9 cellular contexts compared by ENCODE assay signal in the genomic region with DNA sequence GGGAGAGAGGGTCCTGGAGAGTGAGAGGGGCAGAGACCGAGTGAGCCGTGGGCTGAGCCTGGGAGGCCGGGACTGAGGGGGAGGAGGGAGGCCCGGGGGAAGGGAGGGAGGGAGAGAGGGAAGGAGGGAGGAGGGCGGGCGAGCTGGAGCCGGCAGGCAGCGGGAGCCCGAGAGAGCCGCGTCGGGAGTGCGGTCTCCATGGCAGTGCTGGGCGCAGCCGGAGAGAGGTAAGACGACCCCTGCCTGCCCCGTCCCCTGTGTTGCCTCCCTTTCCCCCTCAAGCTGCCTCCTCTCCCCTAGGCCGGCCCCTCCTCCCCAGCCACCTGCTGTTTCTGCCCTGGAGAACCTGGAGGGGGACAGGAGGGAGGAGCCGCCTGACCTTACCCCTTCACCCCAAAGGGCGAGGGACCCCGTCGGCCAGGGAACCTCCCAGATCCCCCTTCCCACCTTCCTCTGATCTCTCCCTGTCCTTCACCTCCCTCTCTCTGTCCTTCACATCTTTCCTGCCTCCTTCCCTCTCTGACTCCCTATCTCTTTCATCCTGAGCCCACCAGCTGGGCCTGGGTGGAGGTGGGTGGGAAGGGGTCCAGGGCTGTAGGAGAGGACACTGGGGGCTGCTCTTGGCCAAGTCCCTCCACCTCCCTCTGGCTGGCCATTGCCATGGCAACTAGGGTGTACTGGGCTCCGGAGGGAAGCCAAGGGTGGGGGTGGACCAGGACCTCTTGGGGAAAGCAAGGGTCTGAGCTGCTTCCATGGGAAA. TPM values are rescaled to one million over a fixed set of nuclear protein-coding genes. Genes with fewer than 3 reads are reported as not detected.
DNase-seq lines count a peak whose midpoint lies in the region; ATAC-seq and TF ChIP-seq lines count a peak whose summit lies in the region.
"Had no signal": no experiment of that assay in that cellular context is flagged by ENCODE, and none has a peak within 500 bp of the region (broad histone marks: within the 10 kb centered on the region; RNA-seq: fewer than 3 reads in every experiment).

A gene with protein sequence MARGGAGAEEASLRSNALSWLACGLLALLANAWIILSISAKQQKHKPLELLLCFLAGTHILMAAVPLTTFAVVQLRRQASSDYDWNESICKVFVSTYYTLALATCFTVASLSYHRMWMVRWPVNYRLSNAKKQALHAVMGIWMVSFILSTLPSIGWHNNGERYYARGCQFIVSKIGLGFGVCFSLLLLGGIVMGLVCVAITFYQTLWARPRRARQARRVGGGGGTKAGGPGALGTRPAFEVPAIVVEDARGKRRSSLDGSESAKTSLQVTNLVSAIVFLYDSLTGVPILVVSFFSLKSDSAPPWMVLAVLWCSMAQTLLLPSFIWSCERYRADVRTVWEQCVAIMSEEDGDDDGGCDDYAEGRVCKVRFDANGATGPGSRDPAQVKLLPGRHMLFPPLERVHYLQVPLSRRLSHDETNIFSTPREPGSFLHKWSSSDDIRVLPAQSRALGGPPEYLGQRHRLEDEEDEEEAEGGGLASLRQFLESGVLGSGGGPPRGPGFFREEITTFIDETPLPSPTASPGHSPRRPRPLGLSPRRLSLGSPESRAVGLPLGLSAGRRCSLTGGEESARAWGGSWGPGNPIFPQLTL (plus strand): TSS at position 148 of the 760 bp plus-strand sequence. CDS start 2,078 bp downstream, outside the sequence.

- peak within 1 kb of the TSS; percentile 49 to 53 for H3K4me3 ChIP-seq in duodenal mucosa (ENCODE audit: low read depth in 1 of 2, low read length in 2 of 2)
- peak within 1 kb of the TSS; percentile 54 for H3K4me3 ChIP-seq in lower lobe of right lung

- DNase-seq in Right ventricle myocardium inferior (ENCODE audit: missing footprints) (peak; percentile 84), cardiac septum (ENCODE audit: low spot score) (no peak), NCI-H82 treated with DMSO at 0.1 percent for 48 hours (lab: John Stamatoyannopoulos, UW; ENCODE audit: unreplicated experiment) (peak; percentile 48), lower lobe of right lung (peak; percentile 69)

- H3K4me1 ChIP-seq in duodenal mucosa (ENCODE audit: control insufficient read depth in 1 of 2, insufficient read depth in 2 of 2, low read length in 2 of 2), result peaks cover 11 to 17% of the 10 kb centered on the region in 2 donors
- H3K4me1 ChIP-seq in lower lobe of right lung, result peaks cover 8% of the 10 kb centered on the region

- intact Hi-C loops in Right ventricle myocardium inferior (cut with DNase I) (loop anchor here (5.0 kb wide), 1 partner anchor 40 kb away; no protein-coding TSS in a partner anchor), cardiac septum (cut with DNase I) (no loop called here), lower lobe of right lung (cut with DNase I) (no loop called here)

- TF ChIP-seq CTCF in lower lobe of right lung (IDR thresholded peaks at IDR 0.05), result no peak

- no peak within 1 kb of the TSS for H3K27ac ChIP-seq in duodenal mucosa (ENCODE audit: low read depth, low read length)
- peak within 1 kb of the TSS; percentile 56 for H3K27ac ChIP-seq in lower lobe of right lung
- peak within 1 kb of the TSS; percentile 89 for H3K27ac ChIP-seq in temporal lobe (ENCODE audit: low read depth, low read length)
- H3K27ac ChIP-seq: epithelial cell of prostate had no signal

- peaks cover 0 to 5% of the 10 kb centered on the region in 2 donors for H3K36me3 ChIP-seq in duodenal mucosa (ENCODE audit: control insufficient read depth in 1 of 2, insufficient read depth in 2 of 2, low read length in 2 of 2)
- peaks cover 7% of the 10 kb centered on the region for H3K36me3 ChIP-seq in lower lobe of right lung

- peak within 1 kb of the TSS in 1 of 2 donors; percentile 25 for H3K9ac ChIP-seq in duodenal mucosa (ENCODE audit: low read depth in 1 of 2, low read length in 2 of 2)

- H3K27me3 ChIP-seq in duodenal mucosa (ENCODE audit: control insufficient read depth in 1 of 2, insufficient read depth in 2 of 2, low read length in 2 of 2) (peaks cover 33 to 51% of the 10 kb centered on the region in 2 donors), lower lobe of right lung (ENCODE audit: low read depth) (peaks cover 21% of the 10 kb centered on the region)

- H3K9me3 ChIP-seq in duodenal mucosa (ENCODE audit: control insufficient read depth in 1 of 2, low read length in 2 of 2) (no peaks in the 10 kb centered on the region), lower lobe of right lung (no peaks in the 10 kb centered on the region)

- peak; percentile 54 for ATAC-seq in Right ventricle myocardium inferior
- ATAC-seq in lower lobe of right lung, result peak; percentile 47 to 51
- ATAC-seq in GM19463 (IDR thresholded peaks at IDR 0.05; ENCODE audit: unreplicated experiment), result no peak
- ATAC-seq in HG03159 (IDR thresholded peaks at IDR 0.05; ENCODE audit: unreplicated experiment), result no peak

RNA-seq across cellular contexts. Expression of the gene that starts here (rescaled TPM):
- total RNA-seq in Right ventricle myocardium inferior, result 7.8 TPM
- 5.7 TPM for total RNA-seq in cardiac septum
- total RNA-seq in lower lobe of right lung, result 21.5 TPM
- total RNA-seq in temporal lobe, result 52.6 TPM

Comparison
In these comparisons a context has a peak if more than half of its experiments do, and no peak if none do; other contexts are left out.
1. ATAC-seq: peak in Right ventricle myocardium inferior (single experiment) and lower lobe of right lung (2 of 2); none in GM19463 (single experiment) and HG03159 (single experiment).